Comparison of ENCODE assay signal across 1 cellular context in genomic region chr20:63083831-63084562, GRCh38.
TF ChIP-seq lines count a peak whose summit lies in the region.

No MANE protein-coding gene starts in this region.

TF ChIP-seq in HepG2, 621 proteins besides CTCF, POLR2A, EP300 and RAD21 (continued from another document and continues in another):
- TF ChIP-seq NFATC3 (CRISPR knock-in tag; IDR thresholded peaks at IDR 0.05): no peak
- TF ChIP-seq REXO4 (CRISPR knock-in tag; IDR thresholded peaks at IDR 0.05; ENCODE audit: borderline replicate concordance): no peak
- no peak; the same call in 1 of the 2 replicates for TF ChIP-seq ZNF619 (CRISPR knock-in tag; IDR thresholded peaks at IDR 0.05)
- TF ChIP-seq, protein P1, sequence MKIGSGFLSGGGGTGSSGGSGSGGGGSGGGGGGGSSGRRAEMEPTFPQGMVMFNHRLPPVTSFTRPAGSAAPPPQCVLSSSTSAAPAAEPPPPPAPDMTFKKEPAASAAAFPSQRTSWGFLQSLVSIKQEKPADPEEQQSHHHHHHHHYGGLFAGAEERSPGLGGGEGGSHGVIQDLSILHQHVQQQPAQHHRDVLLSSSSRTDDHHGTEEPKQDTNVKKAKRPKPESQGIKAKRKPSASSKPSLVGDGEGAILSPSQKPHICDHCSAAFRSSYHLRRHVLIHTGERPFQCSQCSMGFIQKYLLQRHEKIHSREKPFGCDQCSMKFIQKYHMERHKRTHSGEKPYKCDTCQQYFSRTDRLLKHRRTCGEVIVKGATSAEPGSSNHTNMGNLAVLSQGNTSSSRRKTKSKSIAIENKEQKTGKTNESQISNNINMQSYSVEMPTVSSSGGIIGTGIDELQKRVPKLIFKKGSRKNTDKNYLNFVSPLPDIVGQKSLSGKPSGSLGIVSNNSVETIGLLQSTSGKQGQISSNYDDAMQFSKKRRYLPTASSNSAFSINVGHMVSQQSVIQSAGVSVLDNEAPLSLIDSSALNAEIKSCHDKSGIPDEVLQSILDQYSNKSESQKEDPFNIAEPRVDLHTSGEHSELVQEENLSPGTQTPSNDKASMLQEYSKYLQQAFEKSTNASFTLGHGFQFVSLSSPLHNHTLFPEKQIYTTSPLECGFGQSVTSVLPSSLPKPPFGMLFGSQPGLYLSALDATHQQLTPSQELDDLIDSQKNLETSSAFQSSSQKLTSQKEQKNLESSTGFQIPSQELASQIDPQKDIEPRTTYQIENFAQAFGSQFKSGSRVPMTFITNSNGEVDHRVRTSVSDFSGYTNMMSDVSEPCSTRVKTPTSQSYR (CRISPR knock-in tag; IDR thresholded peaks at IDR 0.05; ENCODE audit: borderline replicate concordance): no peak
- no peak for TF ChIP-seq ZNF598 (CRISPR knock-in tag; IDR thresholded peaks at IDR 0.05; ENCODE audit: borderline replicate concordance)
- TF ChIP-seq MATR3 (CRISPR knock-in tag; IDR thresholded peaks at IDR 0.05): no peak
- TF ChIP-seq ZNF124 (CRISPR knock-in tag; IDR thresholded peaks at IDR 0.05): no peak
- peak; percentile 45; the same call in 1 of the 2 replicates for TF ChIP-seq ZNF552 (CRISPR knock-in tag; IDR thresholded peaks at IDR 0.05; ENCODE audit: borderline replicate concordance)
- TF ChIP-seq ZFP90 (CRISPR knock-in tag; IDR thresholded peaks at IDR 0.05; ENCODE audit: borderline replicate concordance): no peak
- TF ChIP-seq BCL6 (CRISPR knock-in tag; IDR thresholded peaks at IDR 0.05): no peak
- no peak for TF ChIP-seq GPBP1L1 (CRISPR knock-in tag; IDR thresholded peaks at IDR 0.05)
- no peak for TF ChIP-seq SMARCE1 (IDR thresholded peaks at IDR 0.05; ENCODE audit: borderline replicate concordance)
- no peak for TF ChIP-seq ATF5 (CRISPR knock-in tag; IDR thresholded peaks at IDR 0.05; ENCODE audit: low read depth)
- TF ChIP-seq SNRNP70 (IDR thresholded peaks at IDR 0.05; ENCODE audit: low read depth, low read length): no peak
- TF ChIP-seq MYNN (CRISPR knock-in tag; IDR thresholded peaks at IDR 0.05; ENCODE audit: low read depth): no peak
- no peak for TF ChIP-seq ZC3H13 (CRISPR knock-in tag; IDR thresholded peaks at IDR 0.05)
- TF ChIP-seq FOXP4 (CRISPR knock-in tag; IDR thresholded peaks at IDR 0.05): peak; percentile 38; the same call in 1 of the 2 replicates
- peak; percentile 31; the same call in 1 of the 2 replicates for TF ChIP-seq PHF8 (CRISPR knock-in tag; IDR thresholded peaks at IDR 0.05)
- TF ChIP-seq ZNF280B (CRISPR knock-in tag; IDR thresholded peaks at IDR 0.05; ENCODE audit: borderline replicate concordance): peak; percentile 75
- peak; percentile 79 for TF ChIP-seq MIER2 (CRISPR knock-in tag; IDR thresholded peaks at IDR 0.05)
- TF ChIP-seq ZNF543 (CRISPR knock-in tag; IDR thresholded peaks at IDR 0.05): peak; percentile 31; the same call in 1 of the 2 replicates
- no peak for TF ChIP-seq RBAK (CRISPR knock-in tag; IDR thresholded peaks at IDR 0.05)
- peak; percentile 29; the same call in 1 of the 2 replicates for TF ChIP-seq ZNF501 (CRISPR knock-in tag; IDR thresholded peaks at IDR 0.05)
- no peak for TF ChIP-seq ZNF496 (CRISPR knock-in tag; IDR thresholded peaks at IDR 0.05; ENCODE audit: insufficient replicate concordance)
- TF ChIP-seq ARID3A (IDR thresholded peaks at IDR 0.05; ENCODE audit: low read depth, low read length): no peak
- 0 out of 2 replicates have a peak, but pooled peaks have one; percentile 27 for TF ChIP-seq WIZ (CRISPR knock-in tag; IDR thresholded peaks at IDR 0.05)
- TF ChIP-seq, protein P2, sequence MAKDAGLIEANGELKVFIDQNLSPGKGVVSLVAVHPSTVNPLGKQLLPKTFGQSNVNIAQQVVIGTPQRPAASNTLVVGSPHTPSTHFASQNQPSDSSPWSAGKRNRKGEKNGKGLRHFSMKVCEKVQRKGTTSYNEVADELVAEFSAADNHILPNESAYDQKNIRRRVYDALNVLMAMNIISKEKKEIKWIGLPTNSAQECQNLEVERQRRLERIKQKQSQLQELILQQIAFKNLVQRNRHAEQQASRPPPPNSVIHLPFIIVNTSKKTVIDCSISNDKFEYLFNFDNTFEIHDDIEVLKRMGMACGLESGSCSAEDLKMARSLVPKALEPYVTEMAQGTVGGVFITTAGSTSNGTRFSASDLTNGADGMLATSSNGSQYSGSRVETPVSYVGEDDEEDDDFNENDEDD (CRISPR knock-in tag; IDR thresholded peaks at IDR 0.05; ENCODE audit: borderline replicate concordance): no peak
- TF ChIP-seq ZBTB4 (CRISPR knock-in tag; IDR thresholded peaks at IDR 0.05; ENCODE audit: borderline replicate concordance): no peak
- no peak for TF ChIP-seq RELA (CRISPR knock-in tag; IDR thresholded peaks at IDR 0.05)
- no peak for TF ChIP-seq NFIB (CRISPR knock-in tag; IDR thresholded peaks at IDR 0.05; ENCODE audit: borderline replicate concordance)
- TF ChIP-seq BHLHE40 (IDR thresholded peaks at IDR 0.05; ENCODE audit: low read length): no peak
- no peak for TF ChIP-seq ZNF441 (CRISPR knock-in tag; IDR thresholded peaks at IDR 0.05; ENCODE audit: borderline replicate concordance)
- TF ChIP-seq, protein P3, sequence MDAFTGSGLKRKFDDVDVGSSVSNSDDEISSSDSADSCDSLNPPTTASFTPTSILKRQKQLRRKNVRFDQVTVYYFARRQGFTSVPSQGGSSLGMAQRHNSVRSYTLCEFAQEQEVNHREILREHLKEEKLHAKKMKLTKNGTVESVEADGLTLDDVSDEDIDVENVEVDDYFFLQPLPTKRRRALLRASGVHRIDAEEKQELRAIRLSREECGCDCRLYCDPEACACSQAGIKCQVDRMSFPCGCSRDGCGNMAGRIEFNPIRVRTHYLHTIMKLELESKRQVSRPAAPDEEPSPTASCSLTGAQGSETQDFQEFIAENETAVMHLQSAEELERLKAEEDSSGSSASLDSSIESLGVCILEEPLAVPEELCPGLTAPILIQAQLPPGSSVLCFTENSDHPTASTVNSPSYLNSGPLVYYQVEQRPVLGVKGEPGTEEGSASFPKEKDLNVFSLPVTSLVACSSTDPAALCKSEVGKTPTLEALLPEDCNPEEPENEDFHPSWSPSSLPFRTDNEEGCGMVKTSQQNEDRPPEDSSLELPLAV (CRISPR knock-in tag; conservative IDR thresholded peaks at IDR 0.05; ENCODE audit: low read depth): no peak
- TF ChIP-seq ZNF44 (CRISPR knock-in tag; IDR thresholded peaks at IDR 0.05): no peak
- TF ChIP-seq, protein P4, sequence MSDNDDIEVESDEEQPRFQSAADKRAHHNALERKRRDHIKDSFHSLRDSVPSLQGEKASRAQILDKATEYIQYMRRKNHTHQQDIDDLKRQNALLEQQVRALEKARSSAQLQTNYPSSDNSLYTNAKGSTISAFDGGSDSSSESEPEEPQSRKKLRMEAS (IDR thresholded peaks at IDR 0.05): no peak
- no peak for TF ChIP-seq MTERF4 (CRISPR knock-in tag; IDR thresholded peaks at IDR 0.05)
- TF ChIP-seq KDM6A (CRISPR knock-in tag; IDR thresholded peaks at IDR 0.05; ENCODE audit: low read depth): peak; percentile 72
- no peak for TF ChIP-seq JUNB (CRISPR knock-in tag; IDR thresholded peaks at IDR 0.05; ENCODE audit: borderline replicate concordance)
- TF ChIP-seq, protein P5, sequence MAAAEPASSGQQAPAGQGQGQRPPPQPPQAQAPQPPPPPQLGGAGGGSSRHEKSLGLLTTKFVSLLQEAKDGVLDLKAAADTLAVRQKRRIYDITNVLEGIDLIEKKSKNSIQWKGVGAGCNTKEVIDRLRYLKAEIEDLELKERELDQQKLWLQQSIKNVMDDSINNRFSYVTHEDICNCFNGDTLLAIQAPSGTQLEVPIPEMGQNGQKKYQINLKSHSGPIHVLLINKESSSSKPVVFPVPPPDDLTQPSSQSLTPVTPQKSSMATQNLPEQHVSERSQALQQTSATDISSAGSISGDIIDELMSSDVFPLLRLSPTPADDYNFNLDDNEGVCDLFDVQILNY (CRISPR knock-in tag; conservative IDR thresholded peaks at IDR 0.05): no peak
- TF ChIP-seq POLR2G (IDR thresholded peaks at IDR 0.05; ENCODE audit: low read depth, low read length): no peak
- TF ChIP-seq, protein P6, sequence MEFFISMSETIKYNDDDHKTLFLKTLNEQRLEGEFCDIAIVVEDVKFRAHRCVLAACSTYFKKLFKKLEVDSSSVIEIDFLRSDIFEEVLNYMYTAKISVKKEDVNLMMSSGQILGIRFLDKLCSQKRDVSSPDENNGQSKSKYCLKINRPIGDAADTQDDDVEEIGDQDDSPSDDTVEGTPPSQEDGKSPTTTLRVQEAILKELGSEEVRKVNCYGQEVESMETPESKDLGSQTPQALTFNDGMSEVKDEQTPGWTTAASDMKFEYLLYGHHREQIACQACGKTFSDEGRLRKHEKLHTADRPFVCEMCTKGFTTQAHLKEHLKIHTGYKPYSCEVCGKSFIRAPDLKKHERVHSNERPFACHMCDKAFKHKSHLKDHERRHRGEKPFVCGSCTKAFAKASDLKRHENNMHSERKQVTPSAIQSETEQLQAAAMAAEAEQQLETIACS (CRISPR knock-in tag; IDR thresholded peaks at IDR 0.05): no peak
- TF ChIP-seq PCBP1 (IDR thresholded peaks at IDR 0.05; ENCODE audit: borderline replicate concordance, low read depth, low read length): no peak
